ENCODE assay signal across 32 cellular contexts in the genomic region with DNA sequence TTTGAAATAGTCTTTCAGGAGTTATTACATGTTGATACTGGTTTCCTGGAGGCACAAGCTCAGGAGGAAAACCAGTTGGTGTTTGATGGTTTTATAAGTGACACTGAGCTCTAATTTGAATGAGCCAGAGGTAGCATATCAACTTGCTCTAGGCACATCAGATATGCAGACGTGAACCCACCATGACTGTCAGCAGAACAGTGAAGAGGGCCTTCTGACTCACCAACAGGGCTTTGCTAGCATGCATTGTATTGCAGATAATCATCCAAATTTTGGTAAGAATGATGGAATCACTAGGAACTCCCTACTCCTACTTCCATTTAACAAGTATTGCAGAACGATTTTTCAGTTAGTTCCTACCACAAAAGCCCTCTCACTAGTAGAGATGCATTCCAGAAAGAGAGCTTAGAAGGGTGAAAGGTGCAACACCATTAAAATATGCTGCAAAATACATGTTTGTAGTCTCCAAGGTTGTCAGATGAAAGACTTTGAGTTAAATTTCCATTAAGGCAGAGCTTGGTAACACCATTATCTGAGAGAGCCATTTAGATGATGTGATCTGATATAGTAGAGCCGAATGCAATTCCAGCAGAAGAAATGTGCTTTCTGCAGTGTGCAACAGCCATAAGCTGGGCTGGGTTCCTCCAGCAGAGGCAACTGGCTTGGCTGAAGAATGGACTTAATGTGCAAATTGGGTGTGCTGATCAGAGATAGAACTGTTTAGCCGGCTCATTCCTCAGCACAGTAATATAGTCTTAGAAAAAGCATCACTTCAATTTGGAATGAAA.
"Had no signal": no experiment of that assay in that cellular context is flagged by ENCODE, and none has a peak within 500 bp of the region (broad histone marks: within the 10 kb centered on the region; RNA-seq: fewer than 3 reads in every experiment).

No MANE protein-coding gene starts in this region.

- H3K4me3 Mint-ChIP-seq: effector memory CD8-positive, alpha-beta T cell; mesothelial cell of epicardium; naive B cell; natural killer cell treated with Interleukin-12 subunit alpha and Interleukin-12 subunit beta and Interleukin-15 and Interleukin-18, amount 100 ng/mL, for 72 hours; neural crest cell; stimulated activated naive B cell treated with anti-CD40 and anti-IgM and Interleukin-4, amounts not matched to agents 10 μg/mL and 1 μg/mL and 100 μg/mL, for 72 hours; stimulated activated naive CD8-positive, alpha-beta T cell treated with anti-CD3 and anti-CD28 coated beads, Interleukin-15, Interleukin-2, amounts not matched to agents 100 ng/mL and 50 ng/mL, for 24 hours had no signal

- H3K4me3 ChIP-seq: coronary artery, esophagus squamous epithelium, gastroesophageal sphincter, heart left ventricle, hepatocyte, left lung, mucosa of descending colon, pancreas, right lobe of liver, thoracic aorta, tibial nerve, upper lobe of left lung had no signal

- H3K27me3 ChIP-seq: esophagus squamous epithelium, foreskin keratinocyte, gastroesophageal sphincter, heart left ventricle, hepatocyte, left lung, neutrophil, pancreas, right lobe of liver, tibial nerve, upper lobe of left lung had no signal

- H3K9me3 ChIP-seq: neutrophil, pancreas, right lobe of liver had no signal

- H3K4me1 Mint-ChIP-seq: mesothelial cell of epicardium; naive B cell; neural crest cell; stimulated activated naive B cell treated with anti-CD40 and anti-IgM and Interleukin-4, amounts not matched to agents 10 μg/mL and 1 μg/mL and 100 μg/mL, for 72 hours had no signal

- H3K27ac Mint-ChIP-seq: effector memory CD8-positive, alpha-beta T cell; mesothelial cell of epicardium; naive B cell; natural killer cell treated with Interleukin-12 subunit alpha and Interleukin-12 subunit beta and Interleukin-15 and Interleukin-18, amount 100 ng/mL, for 72 hours; progenitor cell of endocrine pancreas; stimulated activated naive B cell treated with anti-CD40 and anti-IgM and Interleukin-4, amounts not matched to agents 10 μg/mL and 1 μg/mL and 100 μg/mL, for 72 hours; stimulated activated naive CD8-positive, alpha-beta T cell treated with anti-CD3 and anti-CD28 coated beads, Interleukin-15, Interleukin-2, amounts not matched to agents 100 ng/mL and 50 ng/mL, for 24 hours had no signal

- H3K4me2 ChIP-seq: hepatocyte had no signal

- H3K36me3 ChIP-seq: esophagus squamous epithelium, gastroesophageal sphincter, heart left ventricle, left lung, neutrophil, pancreas, right lobe of liver, thoracic aorta, tibial nerve, upper lobe of left lung had no signal

- H3K79me2 ChIP-seq: hepatocyte had no signal

- H2AFZ ChIP-seq: hepatocyte had no signal

- H3K36me3 Mint-ChIP-seq: mesothelial cell of epicardium; naive B cell; natural killer cell treated with Interleukin-12 subunit alpha and Interleukin-12 subunit beta and Interleukin-15 and Interleukin-18, amount 100 ng/mL, for 72 hours; stimulated activated naive B cell treated with anti-CD40 and anti-IgM and Interleukin-4, amounts not matched to agents 10 μg/mL and 1 μg/mL and 100 μg/mL, for 72 hours had no signal

- H3K27me3 Mint-ChIP-seq: effector memory CD8-positive, alpha-beta T cell; naive B cell; natural killer cell treated with Interleukin-12 subunit alpha and Interleukin-12 subunit beta and Interleukin-15 and Interleukin-18, amount 100 ng/mL, for 72 hours; progenitor cell of endocrine pancreas; stimulated activated naive B cell treated with anti-CD40 and anti-IgM and Interleukin-4, amounts not matched to agents 10 μg/mL and 1 μg/mL and 100 μg/mL, for 72 hours; stimulated activated naive CD8-positive, alpha-beta T cell treated with anti-CD3 and anti-CD28 coated beads, Interleukin-15, Interleukin-2, amounts not matched to agents 100 ng/mL and 50 ng/mL, for 24 hours had no signal

- H3K27ac ChIP-seq: coronary artery, esophagus squamous epithelium, foreskin keratinocyte, gastroesophageal sphincter, heart left ventricle, hepatocyte, left lung, neutrophil, pancreas, right lobe of liver, thoracic aorta, tibial nerve, upper lobe of left lung had no signal

- H3K4me1 ChIP-seq: esophagus squamous epithelium, foreskin keratinocyte, gastroesophageal sphincter, heart left ventricle, left lung, pancreas, right lobe of liver, tibial nerve, upper lobe of left lung had no signal

- DNase-seq: dermis blood vessel endothelial cell; effector memory CD8-positive, alpha-beta T cell; erythroblast; esophagus squamous epithelium; foreskin keratinocyte; heart left ventricle; kidney; left cardiac atrium; left lung; mesenchymal stem cell; mucosa of descending colon; naive B cell; pancreas; right lobe of liver; small intestine; stimulated activated CD4-positive, alpha-beta T cell treated with anti-CD3 and anti-CD28 coated beads, Interleukin-15, amount 100 ng/mL, for 24 hours; stimulated activated CD4-positive, alpha-beta T cell treated with anti-CD3 and anti-CD28 coated beads, Interleukin-2, amount 100 ng/mL, for 48 hours; stimulated activated naive B cell treated with anti-CD40 and anti-IgM and Interleukin-4, amounts not matched to agents 10 μg/mL and 1 μg/mL and 100 μg/mL, for 72 hours; upper lobe of left lung had no signal

- FAIRE-seq: endometrium, kidney, pancreas, small intestine, urothelium cell line had no signal
